8 cellular contexts compared by ENCODE assay signal in the genomic region with DNA sequence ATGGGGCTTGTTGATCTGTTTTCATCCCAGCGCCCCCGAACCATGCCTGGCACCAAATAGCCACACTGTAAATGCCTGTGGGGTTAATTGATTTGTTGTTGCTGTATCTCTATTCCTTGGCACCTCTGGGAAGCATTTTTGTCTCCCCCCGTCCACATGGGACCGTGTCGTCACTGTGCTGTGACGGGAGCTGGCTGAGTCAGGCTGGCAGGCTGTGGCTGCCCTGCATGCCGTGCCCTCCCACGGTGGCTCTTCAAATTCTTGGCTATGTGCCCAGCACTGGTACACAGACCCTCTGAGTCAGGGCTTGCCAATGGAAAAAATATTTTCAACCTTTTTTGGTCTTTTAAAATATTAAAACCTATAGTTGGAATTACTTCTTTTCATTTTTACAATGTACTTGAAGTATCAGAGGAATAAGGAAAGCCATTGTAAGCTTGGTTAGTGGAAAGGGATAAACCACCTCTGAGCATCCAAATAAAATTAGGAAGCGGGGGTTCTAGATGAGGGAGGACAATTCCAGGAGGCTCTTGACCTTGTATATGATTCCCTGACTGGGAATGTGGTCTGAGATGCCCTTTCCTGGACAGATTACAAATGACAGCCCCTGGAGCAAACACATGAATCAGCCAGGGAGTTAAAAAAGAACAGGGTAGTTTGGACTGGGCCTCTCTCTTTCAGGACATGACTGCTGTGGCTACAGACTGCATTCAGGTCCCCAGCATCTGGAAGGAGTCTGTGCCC. TPM values are rescaled to one million over a fixed set of nuclear protein-coding genes. Genes with fewer than 3 reads are reported as not detected.
A peak's percentile ranks its signal among the peaks of the same experiment; 100 is the strongest.
DNase-seq lines count a peak whose midpoint lies in the region; ATAC-seq and TF ChIP-seq lines count a peak whose summit lies in the region.

No MANE protein-coding gene starts in this region.

- H3K4me1 ChIP-seq in aorta (ENCODE audit: control insufficient read depth in 1 of 2, insufficient read depth in 2 of 2, low read length in 2 of 2) = peaks cover 4 to 14% of the 10 kb centered on the region in 2 donors

- intact Hi-C loops in aorta (cut with DNase I) = no loop called here

- H3K27ac Mint-ChIP-seq in activated CD8-positive, alpha-beta memory T cell treated with anti-CD3 and anti-CD28 coated beads, Interleukin-2, amount 10 ng/mL, durations not matched to agents 7 days and 5 days = no peak overlapping the region
- peak overlapping the region; percentile 93 for H3K27ac Mint-ChIP-seq in osteocyte (ENCODE audit: unreplicated experiment)

- no peak overlapping the region for H3K4me3 ChIP-seq in aorta (ENCODE audit: low read length in 2 of 2)

- no peak overlapping the region for H3K4me3 Mint-ChIP-seq in activated CD8-positive, alpha-beta memory T cell treated with anti-CD3 and anti-CD28 coated beads, Interleukin-2, amount 10 ng/mL, durations not matched to agents 7 days and 5 days
- peak overlapping the region; percentile 28 for H3K4me3 Mint-ChIP-seq in osteocyte (ENCODE audit: unreplicated experiment)

- H3K27me3 Mint-ChIP-seq in activated CD8-positive, alpha-beta memory T cell treated with anti-CD3 and anti-CD28 coated beads, Interleukin-2, amount 10 ng/mL, durations not matched to agents 7 days and 5 days = no peaks in the 10 kb centered on the region
- H3K27me3 Mint-ChIP-seq in osteocyte (ENCODE audit: unreplicated experiment) = no peaks in the 10 kb centered on the region

- TF ChIP-seq CTCF in osteocyte (IDR thresholded peaks at IDR 0.05) = no peak

- H3K27ac ChIP-seq in epithelial cell of prostate (peak overlapping the region; percentile 61), aorta (ENCODE audit: low read depth in 1 of 2, low read length in 2 of 2) (peak overlapping the region; percentile 98 to 100)

- peaks cover 45% of the 10 kb centered on the region for H3K36me3 Mint-ChIP-seq in activated CD8-positive, alpha-beta memory T cell treated with anti-CD3 and anti-CD28 coated beads, Interleukin-2, amount 10 ng/mL, durations not matched to agents 7 days and 5 days
- H3K36me3 Mint-ChIP-seq in osteocyte (ENCODE audit: unreplicated experiment) = peaks cover 18% of the 10 kb centered on the region

- ATAC-seq in activated CD8-positive, alpha-beta memory T cell treated with anti-CD3 and anti-CD28 coated beads, Interleukin-2, amount 10 ng/mL, durations not matched to agents 7 days and 5 days = no peak
- peak; percentile 77 for ATAC-seq in aorta (ENCODE audit: low FRiP score)
- ATAC-seq in HG03439 (IDR thresholded peaks at IDR 0.05; ENCODE audit: unreplicated experiment) = no peak

- CTCF ChIA-PET in activated CD8-positive, alpha-beta memory T cell treated with anti-CD3 and anti-CD28 coated beads, Interleukin-2, amount 10 ng/mL, durations not matched to agents 7 days and 5 days (lab: Charles Lee) = interaction anchor here (1.0 to 14.8 kb wide), 4 partner anchors 9 to 30 kb away, joined by 3 to 145 read pairs (median 4); no protein-coding TSS in a partner anchor

- peak; percentile 51 to 67 for DNase-seq in activated CD8-positive, alpha-beta memory T cell treated with anti-CD3 and anti-CD28 coated beads for 1 hour (ENCODE audit: extremely low read depth in 1 of 2, low read depth in 1 of 2)
- no peak for DNase-seq in activated CD8-positive, alpha-beta memory T cell treated with anti-CD3 and anti-CD28 coated beads, Interleukin-2, amount 10 ng/mL, durations not matched to agents 7 days and 5 days
- DNase-seq in activated CD4-positive, alpha-beta T cell treated with anti-CD3 and anti-CD28 coated beads for 4 hours = peak; percentile 79 to 80
- DNase-seq in epithelial cell of prostate (ENCODE audit: low read depth, low spot score) = peak; percentile 49
- DNase-seq in osteocyte (ENCODE audit: extremely low spot score, unreplicated experiment) = peak; percentile 95
- peak; percentile 87 to 93 for DNase-seq in aorta
- no peak for DNase-seq in DMS153 (lab: John Stamatoyannopoulos, UW)

- peaks cover 79% of the 10 kb centered on the region for H3K4me1 Mint-ChIP-seq in activated CD8-positive, alpha-beta memory T cell treated with anti-CD3 and anti-CD28 coated beads, Interleukin-2, amount 10 ng/mL, durations not matched to agents 7 days and 5 days
- H3K4me1 Mint-ChIP-seq in osteocyte (ENCODE audit: unreplicated experiment) = peaks cover 73% of the 10 kb centered on the region

- peaks cover 13% of the 10 kb centered on the region for H3K9me3 Mint-ChIP-seq in activated CD8-positive, alpha-beta memory T cell treated with anti-CD3 and anti-CD28 coated beads, Interleukin-2, amount 10 ng/mL, durations not matched to agents 7 days and 5 days (ENCODE audit: low read depth)
- H3K9me3 Mint-ChIP-seq in osteocyte (ENCODE audit: unreplicated experiment) = peaks cover 19% of the 10 kb centered on the region

- 8 to 10% methylated on average over 9 of the region's 9 CpGs for WGBS in aorta, 2 donors

- peaks cover 0 to 2% of the 10 kb centered on the region in 2 donors for H3K36me3 ChIP-seq in aorta (ENCODE audit: control insufficient read depth in 1 of 2, insufficient read depth in 2 of 2, low read length in 1 of 2)

- no peaks in the 10 kb centered on the region for H3K9me3 ChIP-seq in aorta (ENCODE audit: control insufficient read depth, low read length)

- H3K27me3 ChIP-seq in aorta (ENCODE audit: control insufficient read depth in 1 of 2, insufficient read depth in 2 of 2, low read length in 1 of 2) = no peaks in the 10 kb centered on the region

RNA-seq across cellular contexts. Expression of gene DGKD, which starts 59.4 kb away (rescaled TPM):
- 10 to 100 TPM; 42.3 to 92.4 TPM for total RNA-seq in activated CD8-positive, alpha-beta memory T cell treated with anti-CD3 and anti-CD28 coated beads, Interleukin-2, amount 10 ng/mL, durations not matched to agents 7 days and 5 days
- total RNA-seq in osteocyte (65.4 and 70.5 TPM in 2 replicates), aorta (100 to 1,000 TPM in 1 of 2 donors, 10 to 100 TPM in 1; 74.3 to 250 TPM)
- 10 to 100 TPM in 1 of 2 donors, 1 to 10 TPM in 1; 8.9 to 62.2 TPM for polyA plus RNA-seq in aorta

Comparison
In these comparisons a context has a peak if more than half of its experiments do, and no peak if none do; other contexts are left out.
1. DNase-seq: peak in activated CD8-positive, alpha-beta memory T cell treated with anti-CD3 and anti-CD28 coated beads for 1 hour (2 of 2), activated CD4-positive, alpha-beta T cell treated with anti-CD3 and anti-CD28 coated beads for 4 hours (2 of 2), epithelial cell of prostate (single experiment), osteocyte (single experiment) and aorta (2 of 2); none in activated CD8-positive, alpha-beta memory T cell treated with anti-CD3 and anti-CD28 coated beads, Interleukin-2, amount 10 ng/mL, durations not matched to agents 7 days and 5 days (single experiment) and DMS153 (single experiment).